Comparison of ENCODE assay signal across 1 cellular context in the genomic region with DNA sequence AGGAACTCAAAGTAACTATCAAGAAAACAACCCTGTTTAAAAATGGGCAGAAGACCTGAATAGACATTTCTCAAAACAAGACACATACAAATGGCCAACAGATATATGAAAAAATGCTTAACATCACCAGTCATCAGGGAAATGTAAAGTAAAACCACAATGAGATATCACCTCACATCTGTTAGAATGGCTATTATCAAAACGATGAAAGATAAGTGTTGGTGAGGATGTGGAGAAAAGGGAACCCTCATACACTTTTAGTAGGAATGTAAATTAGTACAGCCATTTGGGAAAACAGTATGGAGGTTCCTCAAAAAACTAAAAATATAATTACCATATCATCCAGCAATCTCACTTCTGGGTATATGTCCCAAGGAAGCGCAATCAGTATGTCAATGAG.
TF ChIP-seq lines count a peak whose summit lies in the region.

No MANE protein-coding gene starts in this region.

TF ChIP-seq in GM12878, 131 proteins besides CTCF, POLR2A, EP300 and RAD21:
- TF ChIP-seq TCF3 (IDR thresholded peaks at IDR 0.05; ENCODE audit: borderline replicate concordance, insufficient read depth, low read depth, low read length), result no peak
- TF ChIP-seq ZNF217 (IDR thresholded peaks at IDR 0.05), result no peak
- no peak for TF ChIP-seq TAF1 (IDR thresholded peaks at IDR 0.05; ENCODE audit: borderline replicate concordance, low read depth, low read length)
- TF ChIP-seq, protein P1, sequence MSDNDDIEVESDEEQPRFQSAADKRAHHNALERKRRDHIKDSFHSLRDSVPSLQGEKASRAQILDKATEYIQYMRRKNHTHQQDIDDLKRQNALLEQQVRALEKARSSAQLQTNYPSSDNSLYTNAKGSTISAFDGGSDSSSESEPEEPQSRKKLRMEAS (IDR thresholded peaks at IDR 0.05; ENCODE audit: low read depth, low read length), result no peak
- no peak for TF ChIP-seq FOS (IDR thresholded peaks at IDR 0.05; ENCODE audit: borderline replicate concordance, extremely low read depth, insufficient read length)
- no peak for TF ChIP-seq SPI1 (IDR thresholded peaks at IDR 0.05; ENCODE audit: borderline replicate concordance, insufficient read depth, low read depth, low read length)
- no peak for TF ChIP-seq RUNX3 (IDR thresholded peaks at IDR 0.05; ENCODE audit: low read length)
